ENCODE assay signal across 8 cellular contexts in genomic region chr16:3022208-3022696, GRCh38. TPM values are rescaled to one million over a fixed set of nuclear protein-coding genes. Genes with fewer than 3 reads are reported as not detected.
DNase-seq lines count a peak whose midpoint lies in the region; ATAC-seq and TF ChIP-seq lines count a peak whose summit lies in the region.

No MANE protein-coding gene starts in this region.

- peaks cover 29 to 53% of the 10 kb centered on the region in 2 donors for H3K4me1 ChIP-seq in adrenal gland (replicated peaks in 1 of 2)
- peaks cover 23 to 69% (median 55%) of the 10 kb centered on the region in 9 donors for H3K4me1 ChIP-seq in heart right ventricle
- H3K4me1 ChIP-seq in upper lobe of right lung: peaks cover 49% of the 10 kb centered on the region

- peak overlapping the region; percentile 88 to 99 (median 97) for H3K27ac ChIP-seq in adrenal gland
- peak overlapping the region; percentile 37 to 100 (median 97) for H3K27ac ChIP-seq in heart right ventricle
- peak overlapping the region; percentile 91 for H3K27ac ChIP-seq in upper lobe of right lung

- WGBS in adrenal gland, 4 donors: 0 to 22% (median 11%) methylated on average over 5 to 8 of the region's 8 CpGs
- 13 to 18% methylated on average over 8 of the region's 8 CpGs for WGBS in heart right ventricle, 2 donors

- H3K4me1 Mint-ChIP-seq in T-helper 1 cell treated with Interleukin-12 subunit alpha and Interleukin-12 subunit beta and Interleukin-4 antibody, amounts not matched to agents 30 μg/mL and 1 μg/mL, for 36 hours (ENCODE audit: low read depth): peaks cover 36% of the 10 kb centered on the region

- H3K4me3 ChIP-seq in adrenal gland: peak overlapping the region in 1 of 4 donors; percentile 90
- H3K4me3 ChIP-seq in heart right ventricle: peak overlapping the region; percentile 47 to 87 (median 74)
- H3K4me3 ChIP-seq in upper lobe of right lung: peak overlapping the region; percentile 68

- H3K4me3 Mint-ChIP-seq in T-helper 1 cell treated with Interleukin-12 subunit alpha and Interleukin-12 subunit beta and Interleukin-4 antibody, amounts not matched to agents 30 μg/mL and 1 μg/mL, for 36 hours: peak overlapping the region; percentile 87

- H3K27me3 ChIP-seq in adrenal gland (peaks cover 10% of the 10 kb centered on the region), heart right ventricle (peaks cover 8 to 20% (median 15%) of the 10 kb centered on the region in 7 donors), upper lobe of right lung (peaks cover 11% of the 10 kb centered on the region)

- peaks cover 0 to 13% of the 10 kb centered on the region in 2 donors for H3K36me3 ChIP-seq in adrenal gland (replicated peaks in 1 of 2)
- H3K36me3 ChIP-seq in heart right ventricle: peaks cover 0 to 20% (median 15%) of the 10 kb centered on the region in 9 donors
- H3K36me3 ChIP-seq in upper lobe of right lung: peaks cover 14% of the 10 kb centered on the region

- ATAC-seq in heart right ventricle: peak; percentile 11 to 70 (median 48)
- peak; percentile 45 for ATAC-seq in upper lobe of right lung
- no peak for ATAC-seq in GM21367 (IDR thresholded peaks at IDR 0.05; ENCODE audit: unreplicated experiment)

- DNase-seq in NCI-H2227 (lab: John Stamatoyannopoulos, UW; ENCODE audit: unreplicated experiment) (peak; percentile 44), NCI-H2227 treated with DMSO at 0.1 percent for 48 hours (lab: John Stamatoyannopoulos, UW) (no peak), adrenal gland (peak; percentile 89 to 97 (median 95)), heart right ventricle (peak; percentile 84 to 89), pulmonary artery endothelial cell (ENCODE audit: low read depth, low spot score) (peak; percentile 85), upper lobe of right lung (peak; percentile 94)

- peak in 1 of 2 donors; percentile 72 for TF ChIP-seq POLR2A in adrenal gland (IDR thresholded peaks at IDR 0.05)

- no peak for TF ChIP-seq CTCF in adrenal gland (IDR thresholded peaks at IDR 0.05)
- TF ChIP-seq CTCF in heart right ventricle (IDR thresholded peaks at IDR 0.05): no peak
- no peak for TF ChIP-seq CTCF in upper lobe of right lung (IDR thresholded peaks at IDR 0.05)

- intact Hi-C loops in adrenal gland (cut with DNase I): no loop called here
- intact Hi-C loops in heart right ventricle (cut with DNase I): no loop called here
- intact Hi-C loops in upper lobe of right lung (cut with DNase I): no loop called here

- H3K9me3 Mint-ChIP-seq in T-helper 1 cell treated with Interleukin-12 subunit alpha and Interleukin-12 subunit beta and Interleukin-4 antibody, amounts not matched to agents 30 μg/mL and 1 μg/mL, for 36 hours: no peaks in the 10 kb centered on the region

- H3K36me3 Mint-ChIP-seq in T-helper 1 cell treated with Interleukin-12 subunit alpha and Interleukin-12 subunit beta and Interleukin-4 antibody, amounts not matched to agents 30 μg/mL and 1 μg/mL, for 36 hours (ENCODE audit: low read depth): peaks cover 4% of the 10 kb centered on the region

- H3K27me3 Mint-ChIP-seq in T-helper 1 cell treated with Interleukin-12 subunit alpha and Interleukin-12 subunit beta and Interleukin-4 antibody, amounts not matched to agents 30 μg/mL and 1 μg/mL, for 36 hours (ENCODE audit: low read depth): peaks cover 6% of the 10 kb centered on the region

- peak overlapping the region; percentile 91 for H3K27ac Mint-ChIP-seq in T-helper 1 cell treated with Interleukin-12 subunit alpha and Interleukin-12 subunit beta and Interleukin-4 antibody, amounts not matched to agents 30 μg/mL and 1 μg/mL, for 36 hours

- no peaks in the 10 kb centered on the region for H3K9me3 ChIP-seq in adrenal gland (replicated peaks in 1 of 3)
- no peaks in the 10 kb centered on the region for H3K9me3 ChIP-seq in heart right ventricle
- no peaks in the 10 kb centered on the region for H3K9me3 ChIP-seq in upper lobe of right lung

RNA-seq across cellular contexts. Expression of gene HCFC1R1, which starts 1.5 kb away (rescaled TPM):
- 100 to 1,000 TPM in 1 of 8 donors, 10 to 100 TPM in 7; 51.3 to 138 (median 63.5) TPM for total RNA-seq in adrenal gland
- 100 to 1,000 TPM in 2 of 3 donors, 10 to 100 TPM in 1; 29.7 to 609 (median 462) TPM for polyA plus RNA-seq in adrenal gland
- total RNA-seq in heart right ventricle: 10 to 100 TPM; 41.8 to 62.8 (median 55.8) TPM
- 100 to 1,000 TPM in 1 of 2 donors, 10 to 100 TPM in 1; 71.8 to 370 TPM for polyA plus RNA-seq in heart right ventricle
- total RNA-seq in pulmonary artery endothelial cell: 10.0 and 11.5 TPM in 2 replicates
- 55.7 TPM for total RNA-seq in upper lobe of right lung

RNA-seq across cellular contexts. Expression of gene THOC6, which starts 1.6 kb away (rescaled TPM):
- 10 to 100 TPM; 14.9 to 24.3 (median 18.7) TPM for total RNA-seq in adrenal gland
- 100 to 1,000 TPM in 1 of 3 donors, 10 to 100 TPM in 1, 1 to 10 TPM in 1; 9.0 to 107 (median 78.6) TPM for polyA plus RNA-seq in adrenal gland
- 10 to 100 TPM in 7 of 10 donors, 1 to 10 TPM in 3; 7.0 to 12.5 (median 10.4) TPM for total RNA-seq in heart right ventricle
- 10 to 100 TPM; 22.5 to 40.3 TPM for polyA plus RNA-seq in heart right ventricle
- 24.0 and 32.3 TPM in 2 replicates for total RNA-seq in pulmonary artery endothelial cell
- total RNA-seq in upper lobe of right lung: 31.4 TPM

RNA-seq across cellular contexts. Expression of gene TNFRSF12A, which starts 2.1 kb away (rescaled TPM):
- total RNA-seq in adrenal gland: 100 to 1,000 TPM in 2 of 8 donors, 10 to 100 TPM in 5, 1 to 10 TPM in 1; 8.8 to 175 (median 42.6) TPM
- 100 to 1,000 TPM in 1 of 3 donors, 10 to 100 TPM in 2; 41.8 to 124 (median 60.9) TPM for polyA plus RNA-seq in adrenal gland
- total RNA-seq in heart right ventricle: 100 to 1,000 TPM in 4 of 10 donors, 10 to 100 TPM in 6; 28.0 to 319 (median 92.3) TPM
- polyA plus RNA-seq in heart right ventricle: 100 to 1,000 TPM; 215 to 740 TPM
- 158 and 171 TPM in 2 replicates for total RNA-seq in pulmonary artery endothelial cell
- total RNA-seq in upper lobe of right lung: 74.9 TPM

RNA-seq across cellular contexts. Expression of gene CLDN6, which starts 4.3 kb away (rescaled TPM):
- total RNA-seq in adrenal gland (under 1 TPM in 2 of 8 donors, not detected in 6; 0.46 to 0.47 TPM), heart right ventricle (under 1 TPM in 1 of 10 donors, not detected in 9; 0.28 TPM), pulmonary artery endothelial cell (not detected in 2 replicates), upper lobe of right lung (not detected)
- polyA plus RNA-seq in adrenal gland (not detected), heart right ventricle (under 1 TPM in 1 of 2 donors, not detected in 1; 0.03 TPM)

RNA-seq across cellular contexts. Expression of gene CLDN9, which starts 9.5 kb away (rescaled TPM):
- under 1 TPM in 2 of 8 donors, not detected in 6; 0.28 to 0.31 TPM for total RNA-seq in adrenal gland
- polyA plus RNA-seq in adrenal gland: 1 to 10 TPM in 1 of 3 donors, under 1 TPM in 1, not detected in 1; 0.34 to 1.4 TPM
- 1 to 10 TPM in 3 of 10 donors, under 1 TPM in 7; 0.19 to 1.5 (median 0.79) TPM for total RNA-seq in heart right ventricle
- 1 to 10 TPM; 1.0 to 3.2 TPM for polyA plus RNA-seq in heart right ventricle
- not detected in 2 replicates for total RNA-seq in pulmonary artery endothelial cell
- 0.75 TPM for total RNA-seq in upper lobe of right lung
